ENCODE assay signal across 1 cellular context in the genomic region with DNA sequence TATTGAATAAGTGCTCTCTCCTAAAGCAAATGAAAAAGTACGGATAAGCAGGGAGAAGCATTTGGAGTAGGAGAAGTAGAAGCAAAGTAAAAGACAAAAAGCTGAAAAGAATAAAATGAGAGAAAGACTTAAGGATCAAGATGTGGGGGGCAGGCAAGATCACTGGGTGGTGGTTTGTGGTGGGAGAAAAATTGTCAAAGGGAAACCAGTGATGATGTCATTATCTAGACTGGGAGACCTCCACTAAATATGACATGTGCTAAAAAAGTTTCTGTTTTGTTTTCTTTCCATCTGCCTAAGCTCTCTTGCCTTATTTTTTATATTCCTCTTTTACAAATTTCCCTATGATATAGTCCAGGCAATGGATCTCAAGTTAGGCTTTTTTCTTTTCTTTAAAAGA.
TF ChIP-seq lines count a peak whose summit lies in the region.

No MANE protein-coding gene starts in this region.

TF ChIP-seq in HepG2, 621 proteins besides CTCF, POLR2A, EP300 and RAD21:
- TF ChIP-seq PHB2 (IDR thresholded peaks at IDR 0.05; ENCODE audit: partially characterized antibody), result no peak
- peak; percentile 94 for TF ChIP-seq ATF7 (IDR thresholded peaks at IDR 0.05)
- no peak for TF ChIP-seq ATF7 (CRISPR knock-in tag; IDR thresholded peaks at IDR 0.05)
